ENCODE assay signal across 10 cellular contexts in genomic region chr3:182914341-182914740, GRCh38.
DNase-seq lines count a peak whose midpoint lies in the region; ATAC-seq, FAIRE-seq and TF ChIP-seq lines count a peak whose summit lies in the region.
"Had no signal": no experiment of that assay in that cellular context is flagged by ENCODE, and none has a peak within 500 bp of the region (broad histone marks: within the 10 kb centered on the region; RNA-seq: fewer than 3 reads in every experiment).

No MANE protein-coding gene starts in this region.

- no peak overlapping the region for H3K27ac ChIP-seq in kidney (ENCODE audit: low read depth in 2 of 2, low read length in 2 of 2)

- peaks cover 48% of the 10 kb centered on the region for H3K4me1 Mint-ChIP-seq in central memory CD8-positive, alpha-beta T cell

- intact Hi-C loops in kidney (cut with DNase I): no loop called here

- no peak overlapping the region for H3K4me3 ChIP-seq in kidney (ENCODE audit: low read length in 2 of 2)

- peaks cover 6% of the 10 kb centered on the region for H3K36me3 Mint-ChIP-seq in central memory CD8-positive, alpha-beta T cell (ENCODE audit: insufficient read depth)

- no peaks in the 10 kb centered on the region for H3K27me3 Mint-ChIP-seq in central memory CD8-positive, alpha-beta T cell

- no peak for DNase-seq in central memory CD8-positive, alpha-beta T cell (ENCODE audit: low spot score in 2 of 2)
- DNase-seq in kidney (no peak), NCI-H2081 treated with DMSO at 0.1 percent for 48 hours (lab: John Stamatoyannopoulos, UW) (no peak), erythroblast (lab: John Stamatoyannopoulos, UW) (no peak), COLO668 (lab: John Stamatoyannopoulos, UW; ENCODE audit: unreplicated experiment) (no peak)
- DNase-seq: left colon had no signal

- no peak for TF ChIP-seq CTCF in kidney (IDR thresholded peaks at IDR 0.05; ENCODE audit: borderline replicate concordance, extremely low read depth, insufficient read depth)

- no peaks in the 10 kb centered on the region for H3K9me3 ChIP-seq in kidney (ENCODE audit: control insufficient read depth in 1 of 2, low read length in 2 of 2)

- H3K9me3 Mint-ChIP-seq in central memory CD8-positive, alpha-beta T cell: no peaks in the 10 kb centered on the region

- H3K4me3 Mint-ChIP-seq in central memory CD8-positive, alpha-beta T cell: peak overlapping the region; percentile 57

- FAIRE-seq in kidney (lab: Jason Lieb, UNC): no peak
- FAIRE-seq: endothelial cell of umbilical vein had no signal

- H3K9ac ChIP-seq in kidney (ENCODE audit: low read length in 2 of 2): no peak overlapping the region

- peaks cover 0 to 3% of the 10 kb centered on the region in 2 donors for H3K36me3 ChIP-seq in kidney (ENCODE audit: control insufficient read depth in 1 of 2, insufficient read depth in 2 of 2, low read length in 2 of 2)

- ATAC-seq in GM18520 (IDR thresholded peaks at IDR 0.05; ENCODE audit: unreplicated experiment) (peak; percentile 19), GM21515 (IDR thresholded peaks at IDR 0.05; ENCODE audit: unreplicated experiment) (peak; percentile 31), HG03342 (IDR thresholded peaks at IDR 0.05; ENCODE audit: unreplicated experiment) (peak; percentile 52)
- no peak for ATAC-seq in central memory CD8-positive, alpha-beta T cell (replicated peaks; ENCODE audit: extremely low read depth, poor library complexity, severe bottlenecking)
- ATAC-seq: left colon had no signal

- H3K4me1 ChIP-seq in kidney (ENCODE audit: control insufficient read depth in 1 of 2, insufficient read depth in 1 of 2, low read depth in 1 of 2, low read length in 2 of 2): no peaks in the 10 kb centered on the region

- TF ChIP-seq POLR2A in erythroblast (IDR thresholded peaks at IDR 0.05; ENCODE audit: low read length): no peak

- peak overlapping the region; percentile 76 for H3K27ac Mint-ChIP-seq in central memory CD8-positive, alpha-beta T cell (ENCODE audit: low read depth)
